Comparison of ENCODE assay signal across 12 cellular contexts in the genomic region with DNA sequence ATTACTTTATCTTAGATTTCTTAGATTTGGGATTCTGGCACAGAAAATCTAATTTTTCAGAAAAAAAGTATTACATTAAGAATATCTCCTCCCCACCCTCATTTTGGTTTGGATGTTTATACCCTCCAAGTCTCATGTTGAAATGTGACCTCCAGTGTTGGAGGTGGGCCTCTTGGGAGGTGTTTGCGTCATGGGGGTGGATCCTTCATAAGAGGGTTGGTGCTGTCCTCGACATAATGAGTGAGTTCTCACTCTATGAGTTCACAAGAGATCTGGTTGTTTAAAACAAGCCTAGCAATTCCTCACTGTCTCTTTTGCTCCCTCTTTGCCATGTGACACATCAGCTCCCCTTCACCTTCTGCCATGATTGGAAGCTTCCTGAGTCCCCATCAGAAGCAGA. TPM values are rescaled to one million over a fixed set of nuclear protein-coding genes. Genes with fewer than 3 reads are reported as not detected.
A peak's percentile ranks its signal among the peaks of the same experiment; 100 is the strongest.
DNase-seq lines count a peak whose midpoint lies in the region; ATAC-seq and TF ChIP-seq lines count a peak whose summit lies in the region.
"Had no signal": no experiment of that assay in that cellular context is flagged by ENCODE, and none has a peak within 500 bp of the region (broad histone marks: within the 10 kb centered on the region; RNA-seq: fewer than 3 reads in every experiment).

No MANE protein-coding gene starts in this region.

- no peak overlapping the region for H3K4me3 ChIP-seq in adipocyte (ENCODE audit: low read length)
- no peak overlapping the region for H3K4me3 ChIP-seq in heart right ventricle
- no peak overlapping the region for H3K4me3 ChIP-seq in stomach
- H3K4me3 ChIP-seq: lung had no signal

- TF ChIP-seq CTCF in heart right ventricle (IDR thresholded peaks at IDR 0.05) (no peak), stomach (IDR thresholded peaks at IDR 0.05) (no peak)

- no peak overlapping the region for H3K9ac ChIP-seq in adipocyte (ENCODE audit: low read length)

- TF ChIP-seq EP300 in stomach (IDR thresholded peaks at IDR 0.05): no peak

- H3K36me3 ChIP-seq in adipocyte (ENCODE audit: control insufficient read depth, insufficient read depth, low read length, severe bottlenecking) (no peaks in the 10 kb centered on the region), heart right ventricle (no peaks in the 10 kb centered on the region), stomach (no peaks in the 10 kb centered on the region)

- DNase-seq in ELR (ENCODE audit: low read depth) (peak; percentile 57), adipocyte (ENCODE audit: low read depth) (peak; percentile 15), heart right ventricle (peak; percentile 30 to 34), stomach (no peak), NCI-H526 (lab: John Stamatoyannopoulos, UW) (no peak), NCI-H510A treated with DMSO at 0.1 percent for 48 hours (lab: John Stamatoyannopoulos, UW) (no peak), NCI-H1436 treated with DMSO at 0.1 percent for 48 hours (lab: John Stamatoyannopoulos, UW) (no peak)
- DNase-seq: NCI-H2029; NCI-H774; stimulated activated naive CD8-positive, alpha-beta T cell treated with anti-CD3 and anti-CD28 coated beads, Interleukin-15, amount 100 ng/mL, for 72 hours had no signal

- no peak for TF ChIP-seq POLR2A in stomach (IDR thresholded peaks at IDR 0.05)

- H3K27me3 ChIP-seq in adipocyte (replicated peaks; ENCODE audit: control insufficient read depth, insufficient read depth, low read length) (no peaks in the 10 kb centered on the region), heart right ventricle (no peaks in the 10 kb centered on the region), stomach (no peaks in the 10 kb centered on the region)

- peaks cover 21% of the 10 kb centered on the region for H3K4me1 ChIP-seq in adipocyte (ENCODE audit: control insufficient read depth, insufficient read depth, low read length)
- peaks cover 0 to 16% (median 6%) of the 10 kb centered on the region in 9 donors for H3K4me1 ChIP-seq in heart right ventricle
- H3K4me1 ChIP-seq in stomach: peaks cover 0 to 9% (median 2%) of the 10 kb centered on the region in 4 donors

- peaks cover 4% of the 10 kb centered on the region for H3K9me3 ChIP-seq in adipocyte (ENCODE audit: control insufficient read depth, low read length)
- peaks cover 0 to 11% (median 5%) of the 10 kb centered on the region in 11 donors for H3K9me3 ChIP-seq in heart right ventricle
- H3K9me3 ChIP-seq in stomach: peaks cover 3 to 10% (median 5%) of the 10 kb centered on the region in 4 donors

- 81 to 85% methylated on average over 2 of the region's 2 CpGs for whole genome bisulfite sequencing in heart right ventricle, 2 donors
- WGBS in stomach, 5 donors: 78 to 94% (median 85%) methylated on average over 2 of the region's 2 CpGs

- ATAC-seq in heart right ventricle: peak in 6 of 8 donors; percentile 33 to 83 (median 70)

- intact Hi-C loops in heart right ventricle (cut with DNase I) (no loop called here), stomach (cut with DNase I; ENCODE audit: low total_unique reads) (no loop called here)

- H3K27ac ChIP-seq in heart right ventricle: peak overlapping the region in 5 of 10 donors; percentile 39 to 54 (median 44)
- peak overlapping the region in 4 of 5 donors; percentile 29 to 73 (median 57) for H3K27ac ChIP-seq in stomach

RNA-seq across cellular contexts. Expression of a gene that starts 45.6 kb away (rescaled TPM):
- 10 to 100 TPM; 30.3 to 78.6 (median 43.7) TPM for total RNA-seq in heart right ventricle
- polyA plus RNA-seq in heart right ventricle: 10 to 100 TPM; 19.5 to 21.8 TPM
- 100 to 1,000 TPM in 2 of 5 donors, 10 to 100 TPM in 3; 15.4 to 116 (median 89.4) TPM for total RNA-seq in stomach
- 10 to 100 TPM; 19.8 to 61.6 (median 51.1) TPM for polyA plus RNA-seq in stomach
- polyA plus RNA-seq: CD14-positive monocyte had no signal

RNA-seq across cellular contexts. Expression of a gene that starts 48.8 kb away (rescaled TPM):
- total RNA-seq in heart right ventricle (10 to 100 TPM; 14.1 to 22.9 (median 19.0) TPM), stomach (10 to 100 TPM in 3 of 5 donors, 1 to 10 TPM in 2; 1.4 to 50.4 (median 25.8) TPM)
- polyA plus RNA-seq in heart right ventricle (10 to 100 TPM in 1 of 2 donors, 1 to 10 TPM in 1; 4.6 to 10.8 TPM), stomach (10 to 100 TPM in 2 of 3 donors, 1 to 10 TPM in 1; 7.1 to 18.5 (median 11.3) TPM)

Comparison
In these comparisons a context has a peak if more than half of its experiments do, and no peak if none do; other contexts are left out.
1. DNase-seq: peak in ELR (single experiment), adipocyte (single experiment) and heart right ventricle (2 of 2); none in stomach (single experiment), NCI-H526 (0 of 2), NCI-H510A treated with DMSO at 0.1 percent for 48 hours (single experiment) and NCI-H1436 treated with DMSO at 0.1 percent for 48 hours (single experiment).